8 cellular contexts compared by ENCODE assay signal in the genomic region with DNA sequence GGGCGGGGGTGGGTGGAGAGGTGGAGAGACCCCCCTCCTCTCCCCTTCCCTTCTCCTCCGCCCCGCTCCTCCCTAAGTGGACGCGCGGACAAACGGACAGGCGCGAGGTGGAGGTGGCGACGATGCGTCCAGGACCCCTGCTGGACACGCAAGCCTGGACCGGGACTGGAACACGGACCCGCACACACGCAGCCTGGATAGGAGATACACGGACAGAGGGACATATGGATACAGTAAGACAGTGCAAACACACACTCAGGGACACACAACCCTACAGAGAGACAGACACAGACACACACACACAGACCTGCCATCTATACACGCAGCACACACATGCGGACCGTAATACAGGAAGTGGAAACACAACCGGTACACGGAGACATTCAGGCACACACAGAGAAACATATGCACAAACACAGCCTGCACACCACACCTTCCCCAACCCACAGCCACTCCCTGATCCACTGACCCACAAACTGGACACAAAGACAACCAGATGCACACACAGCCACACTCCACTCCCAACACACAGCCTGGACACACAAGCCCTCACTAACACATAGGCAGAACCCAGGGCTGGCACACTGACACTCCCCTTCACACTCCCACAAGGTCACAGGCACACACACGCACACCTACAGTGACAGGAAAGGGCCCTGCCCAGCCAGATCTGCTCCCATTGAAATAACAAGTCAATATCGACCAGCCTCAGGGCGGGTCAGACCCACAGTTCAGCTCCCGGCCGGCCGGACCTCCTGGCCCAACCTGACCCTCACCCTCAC. TPM values are rescaled to one million over a fixed set of nuclear protein-coding genes. Genes with fewer than 3 reads are reported as not detected.
DNase-seq lines count a peak whose midpoint lies in the region; TF ChIP-seq lines count a peak whose summit lies in the region.

No MANE protein-coding gene starts in this region.

- peak overlapping the region; percentile 47 for H3K4me3 ChIP-seq in GM06990 (replicated peaks; ENCODE audit: low read depth, low read length)
- peak overlapping the region in 49 of 59 donors; percentile 5 to 61 (median 40) for H3K4me3 ChIP-seq in dorsolateral prefrontal cortex
- H3K4me3 ChIP-seq in ovary = peak overlapping the region; percentile 17

- peaks cover 7% of the 10 kb centered on the region for H3K27me3 ChIP-seq in GM06990 (replicated peaks; ENCODE audit: control insufficient read depth, insufficient read depth, low read length)
- H3K27me3 ChIP-seq in dorsolateral prefrontal cortex = peaks cover 2 to 97% (median 74%) of the 10 kb centered on the region in 45 donors
- H3K27me3 ChIP-seq in ovary = no peaks in the 10 kb centered on the region

- TF ChIP-seq POLR2A in ovary (IDR thresholded peaks at IDR 0.05) = no peak

- 4% methylated on average over 29 of the region's 29 CpGs for WGBS in ovary, 3 donors

- peaks cover 5% of the 10 kb centered on the region for H3K4me1 ChIP-seq in ovary (ENCODE audit: insufficient read depth)

- no peak for TF ChIP-seq EP300 in ovary (IDR thresholded peaks at IDR 0.05)

- TF ChIP-seq CTCF in GM06990 (IDR thresholded peaks at IDR 0.05; ENCODE audit: insufficient read depth, low read length, poor library complexity, severe bottlenecking) (no peak), dorsolateral prefrontal cortex (IDR thresholded peaks at IDR 0.05 in 54 of 56, conservative IDR thresholded peaks at IDR 0.05 in 2 of 56; ENCODE audit: low read depth in 1 of 56, partially characterized antibody in 56 of 56) (no peak), ovary (IDR thresholded peaks at IDR 0.05) (no peak)

- no peaks in the 10 kb centered on the region for H3K36me3 ChIP-seq in GM06990 (ENCODE audit: control insufficient read depth, insufficient read depth, low read length)
- no peaks in the 10 kb centered on the region for H3K36me3 ChIP-seq in ovary

- DNase-seq in GM06990 (ENCODE audit: extremely low read depth, insufficient read length) (no peak), NCI-H69 (lab: John Stamatoyannopoulos, UW) (peak; percentile 47), dorsolateral prefrontal cortex (no peak), ovary (no peak), pons (ENCODE audit: low spot score) (no peak), NCI-H526 treated with DMSO at 0.1 percent for 48 hours (lab: John Stamatoyannopoulos, UW) (no peak), GOT3 (lab: John Stamatoyannopoulos, UW) (no peak), NCI-H1436 (lab: John Stamatoyannopoulos, UW) (no peak)

- no peaks in the 10 kb centered on the region for H3K9me3 ChIP-seq in ovary

- H3K27ac ChIP-seq in dorsolateral prefrontal cortex (no peak overlapping the region), ovary (no peak overlapping the region)

- intact Hi-C loops in dorsolateral prefrontal cortex (cut with DNase I) (no loop called here), ovary (cut with DNase I) (no loop called here)

RNA-seq across cellular contexts. Expression of a gene that starts 0.7 kb away (rescaled TPM):
- total RNA-seq in dorsolateral prefrontal cortex (1 to 10 TPM in 51 of 120 experiments, under 1 TPM in 67, not detected in 2; 0.22 to 3.2 (median 0.95) TPM), ovary (1 to 10 TPM in 1 of 7 donors, under 1 TPM in 6; 0.11 to 1.3 (median 0.50) TPM)
- under 1 TPM in 1 of 2 donors, not detected in 1; 0.24 TPM for polyA plus RNA-seq in ovary

RNA-seq across cellular contexts. Expression of a gene that starts 30.2 kb away (rescaled TPM):
- 100 to 1,000 TPM; 113 to 188 (median 144) TPM for total RNA-seq in dorsolateral prefrontal cortex
- total RNA-seq in ovary = 100 to 1,000 TPM; 120 to 206 (median 147) TPM
- 100 to 1,000 TPM in 1 of 2 donors, 10 to 100 TPM in 1; 21.2 to 224 TPM for polyA plus RNA-seq in ovary

RNA-seq across cellular contexts. Expression of a gene that starts 46.0 kb away (rescaled TPM):
- 100 to 1,000 TPM in 10 of 120 experiments, 10 to 100 TPM in 110; 36.8 to 145 (median 73.8) TPM for total RNA-seq in dorsolateral prefrontal cortex
- 10 to 100 TPM; 35.6 to 97.5 (median 70.6) TPM for total RNA-seq in ovary
- polyA plus RNA-seq in ovary = 10 to 100 TPM in 1 of 2 donors, 1 to 10 TPM in 1; 7.9 to 56.2 TPM

RNA-seq across cellular contexts. Expression of a gene that starts 51.9 kb away (rescaled TPM):
- under 1 TPM in 10 of 120 experiments, not detected in 110; 0.28 to 0.98 (median 0.50) TPM for total RNA-seq in dorsolateral prefrontal cortex
- 1 to 10 TPM in 3 of 7 donors, under 1 TPM in 3, not detected in 1; 0.25 to 1.4 (median 0.83) TPM for total RNA-seq in ovary
- under 1 TPM; 0.41 to 0.68 TPM for polyA plus RNA-seq in ovary
